In genomic region chr20:57348922-57349642, GRCh38 we compare ENCODE assay signal across 9 cellular contexts. TPM values are rescaled to one million over a fixed set of nuclear protein-coding genes. Genes with fewer than 3 reads are reported as not detected.
DNase-seq lines count a peak whose midpoint lies in the region; ATAC-seq, FAIRE-seq and TF ChIP-seq lines count a peak whose summit lies in the region.
"Not testable (repeated sequence)": the region's sequence is repeated elsewhere in the genome, so short reads cannot be mapped to it uniquely, and the experiment has no call there.
"Had no signal": no experiment of that assay in that cellular context is flagged by ENCODE, and none has a peak within 500 bp of the region (broad histone marks: within the 10 kb centered on the region; RNA-seq: fewer than 3 reads in every experiment).

No MANE protein-coding gene starts in this region.

- not testable (repeated sequence) for H3K9ac ChIP-seq in K562 (ENCODE audit: insufficient read depth in 1 of 2, low read depth in 2 of 2, low read length in 2 of 2)

- not testable (repeated sequence) for TF ChIP-seq CTCF in HEK293 (tag by site-specific recombination; IDR thresholded peaks at IDR 0.05); K562 (IDR thresholded peaks at IDR 0.05 in 2 of 3, conservative IDR thresholded peaks at IDR 0.05 in 1 of 3; ENCODE audit: insufficient read depth in 2 of 3, low read depth in 1 of 3, low read length in 3 of 3); nephron (IDR thresholded peaks at IDR 0.05; ENCODE audit: unreplicated experiment in 3 of 3)

- not testable (repeated sequence) for H3K9me1 ChIP-seq in K562 (ENCODE audit: control insufficient read depth, insufficient read depth, low read length)

- not testable (repeated sequence) for H2AFZ ChIP-seq in K562 (ENCODE audit: low read depth, low read length)

- H3K27me3 ChIP-seq in CD4-positive, alpha-beta memory T cell (ENCODE audit: insufficient read depth, low read length); K562 (ENCODE audit: control insufficient read depth in 2 of 2, insufficient read depth in 2 of 2, low read length in 2 of 2): not testable (repeated sequence)

- WGBS in K562 (ENCODE audit: insufficient coverage, low coverage, missing lambda C conversion rate), result 62% methylated on average over 25 of the region's 25 CpGs

- in situ Hi-C loops in K562 (cut with MboI), result not testable (repeated sequence)

- peak overlapping the region in 6 of 8 donors; percentile 27 to 81 (median 57) for H3K4me3 Mint-ChIP-seq in CD4-positive, alpha-beta memory T cell
- peak overlapping the region; percentile 61 for H3K4me3 Mint-ChIP-seq in T-helper 1 cell treated with Interleukin-12 subunit alpha and Interleukin-12 subunit beta and Interleukin-4 antibody, amounts not matched to agents 30 μg/mL and 1 μg/mL, for 36 hours
- peak overlapping the region; percentile 59 for H3K4me3 Mint-ChIP-seq in activated CD4-positive, alpha-beta T cell treated with anti-CD3 and anti-CD28 coated beads, Interleukin-2, amount 10 ng/mL, durations not matched to agents 7 days and 5 days
- H3K4me3 Mint-ChIP-seq in activated T-helper 1 cell treated with anti-CD3 and anti-CD28 coated beads, Interleukin-12 subunit alpha, Interleukin-12 subunit beta, Interleukin-2, Interleukin-4 antibody, amounts not matched to agents 30 ng/mL and 10 ng/mL and 1 ng/mL, durations not matched to agents 14 hours and 24 hours and 36 hours, result peak overlapping the region; percentile 63
- peak overlapping the region; percentile 66 to 81 (median 72) for H3K4me3 Mint-ChIP-seq in nephron
- H3K4me3 Mint-ChIP-seq in stimulated activated effector memory CD8-positive, alpha-beta T cell treated with anti-CD3 and anti-CD28 coated beads, Interleukin-12 subunit alpha, Interleukin-12 subunit beta, amount 100 ng/mL, for 72 hours, result peak overlapping the region; percentile 20

- H3K27me3 Mint-ChIP-seq in CD4-positive, alpha-beta memory T cell; nephron (ENCODE audit: low read depth): not testable (repeated sequence)
- peaks cover 12% of the 10 kb centered on the region for H3K27me3 Mint-ChIP-seq in T-helper 1 cell treated with Interleukin-12 subunit alpha and Interleukin-12 subunit beta and Interleukin-4 antibody, amounts not matched to agents 30 μg/mL and 1 μg/mL, for 36 hours (ENCODE audit: low read depth)
- peaks cover 12% of the 10 kb centered on the region for H3K27me3 Mint-ChIP-seq in activated CD4-positive, alpha-beta T cell treated with anti-CD3 and anti-CD28 coated beads, Interleukin-2, amount 10 ng/mL, durations not matched to agents 7 days and 5 days
- peaks cover 10% of the 10 kb centered on the region for H3K27me3 Mint-ChIP-seq in activated T-helper 1 cell treated with anti-CD3 and anti-CD28 coated beads, Interleukin-12 subunit alpha, Interleukin-12 subunit beta, Interleukin-2, Interleukin-4 antibody, amounts not matched to agents 30 ng/mL and 10 ng/mL and 1 ng/mL, durations not matched to agents 14 hours and 24 hours and 36 hours (ENCODE audit: insufficient read depth)

- H4K20me1 ChIP-seq in K562 (replicated peaks; ENCODE audit: control insufficient read depth, insufficient read depth, low read length), result not testable (repeated sequence)

- not testable (repeated sequence) for BruUV-seq in K562 (replicated peaks; lab: Mats Ljungman, UMichigan)

- CTCF ChIA-PET in CD4-positive, alpha-beta memory T cell (lab: Charles Lee; ENCODE audit: partially characterized antibody), result interaction anchor here (0.6 to 3.2 kb wide), 8 partner anchors 9 to 798 kb away, joined by 3 to 19 read pairs (median 4); no protein-coding TSS in a partner anchor
- CTCF ChIA-PET in HEK293 (lab: Yijun Ruan, JAX), result interaction anchor here (0.6 to 11.9 kb wide), 8 partner anchors 9 to 263 kb away, joined by 3 to 165 read pairs (median 6); no protein-coding TSS in a partner anchor
- CTCF ChIA-PET in activated CD4-positive, alpha-beta T cell treated with anti-CD3 and anti-CD28 coated beads, Interleukin-2, amount 10 ng/mL, durations not matched to agents 7 days and 5 days (lab: Charles Lee), result interaction anchor here (0.6 to 1.4 kb wide), 4 partner anchors 9 to 1145 kb away, joined by 3 to 5 read pairs (median 4); no protein-coding TSS in a partner anchor
- CTCF ChIA-PET in K562 (lab: Yijun Ruan, JAX; ENCODE audit: low intra/inter-chr PET ratio), result not testable (repeated sequence)

- POLR2A ChIA-PET in CD4-positive, alpha-beta memory T cell (lab: Charles Lee; ENCODE audit: partially characterized antibody), result interaction anchor here (1.0 to 1.2 kb wide), 2 partner anchors 43 to 50 kb away, joined by 3 to 4 read pairs; no protein-coding TSS in a partner anchor
- POLR2A ChIA-PET in HEK293 (lab: Yijun Ruan, JAX); activated CD4-positive, alpha-beta T cell treated with anti-CD3 and anti-CD28 coated beads, Interleukin-2, amount 10 ng/mL, durations not matched to agents 7 days and 5 days (lab: Charles Lee): not testable (repeated sequence)
- POLR2A ChIA-PET in K562 (lab: Yijun Ruan, JAX), result interaction anchor here (0.5 to 0.8 kb wide), 4 partner anchors 13 to 956 kb away, joined by 3 to 4 read pairs (median 3); no protein-coding TSS in a partner anchor

- TF ChIP-seq POLR2A in K562 (conservative IDR thresholded peaks at IDR 0.05), result peak; percentile 55; the same call in 1 of the 2 replicates

- H3K36me3 ChIP-seq in CD4-positive, alpha-beta memory T cell (ENCODE audit: insufficient read depth, low read length); HEK293 (ENCODE audit: control insufficient read depth in 2 of 2, insufficient read depth in 1 of 2, low read length in 2 of 2): not testable (repeated sequence)
- H3K36me3 ChIP-seq in K562 (ENCODE audit: control insufficient read depth, insufficient read depth, low read length), result peaks cover 24% of the 10 kb centered on the region

- not testable (repeated sequence) for DNase-seq in CD4-positive, alpha-beta memory T cell; activated T-helper 1 cell treated with anti-CD3 and anti-CD28 coated beads, Interleukin-12 subunit alpha, Interleukin-12 subunit beta, Interleukin-2, Interleukin-4 antibody, amounts not matched to agents 30 ng/mL and 10 ng/mL and 1 ng/mL, durations not matched to agents 14 hours and 24 hours and 36 hours (ENCODE audit: low spot score)
- DNase-seq in activated CD4-positive, alpha-beta T cell treated with anti-CD3 and anti-CD28 coated beads, Interleukin-2, amount 10 ng/mL, durations not matched to agents 7 days and 5 days, result peak; percentile 13
- DNase-seq in K562 (ENCODE audit: extremely low read depth in 1 of 4, low spot score in 3 of 4), result peak in 1 of 4 experiments; percentile 11
- peak in 1 of 2 donors; percentile 46 for DNase-seq in stimulated activated effector memory CD8-positive, alpha-beta T cell treated with anti-CD3 and anti-CD28 coated beads, Interleukin-12 subunit alpha, Interleukin-12 subunit beta, amount 100 ng/mL, for 72 hours (ENCODE audit: low spot score in 2 of 2)

- ATAC-seq in K562; stimulated activated effector memory CD8-positive, alpha-beta T cell treated with anti-CD3 and anti-CD28 coated beads, Interleukin-12 subunit alpha, Interleukin-12 subunit beta, amount 100 ng/mL, for 72 hours: not testable (repeated sequence)

- H3K4me3 ChIP-seq in CD4-positive, alpha-beta memory T cell (ENCODE audit: low read length in 2 of 2); HEK293 (ENCODE audit: low read depth, low read length); K562: not testable (repeated sequence)

- not testable (repeated sequence) for TF ChIP-seq EP300 in K562 (IDR thresholded peaks at IDR 0.05; ENCODE audit: low read length)

- not testable (repeated sequence) for H3K4me2 ChIP-seq in K562 (ENCODE audit: insufficient read depth, low read length)

- TF ChIP-seq RAD21 in K562 (CRISPR knock-in tag; conservative IDR thresholded peaks at IDR 0.05 in 1 of 2, IDR thresholded peaks at IDR 0.05 in 1 of 2), result not testable (repeated sequence)

- intact Hi-C loops in CD4-positive, alpha-beta memory T cell (cut with micrococcal nuclease); activated T-helper 1 cell treated with anti-CD3 and anti-CD28 coated beads, Interleukin-12 subunit alpha, Interleukin-12 subunit beta, Interleukin-2, Interleukin-4 antibody, amounts not matched to agents 30 ng/mL and 10 ng/mL and 1 ng/mL, durations not matched to agents 14 hours and 24 hours and 36 hours (cut with micrococcal nuclease): not testable (repeated sequence)
- intact Hi-C loops in K562 (cut with micrococcal nuclease), result loop anchor here (10.0 kb wide), 1 partner anchor 794 kb away; no protein-coding TSS in a partner anchor

- peak overlapping the region in 5 of 7 donors; percentile 30 to 87 (median 70) for H3K27ac Mint-ChIP-seq in CD4-positive, alpha-beta memory T cell
- H3K27ac Mint-ChIP-seq in T-helper 1 cell treated with Interleukin-12 subunit alpha and Interleukin-12 subunit beta and Interleukin-4 antibody, amounts not matched to agents 30 μg/mL and 1 μg/mL, for 36 hours, result peak overlapping the region; percentile 61
- peak overlapping the region; percentile 76 for H3K27ac Mint-ChIP-seq in activated CD4-positive, alpha-beta T cell treated with anti-CD3 and anti-CD28 coated beads, Interleukin-2, amount 10 ng/mL, durations not matched to agents 7 days and 5 days
- H3K27ac Mint-ChIP-seq in activated T-helper 1 cell treated with anti-CD3 and anti-CD28 coated beads, Interleukin-12 subunit alpha, Interleukin-12 subunit beta, Interleukin-2, Interleukin-4 antibody, amounts not matched to agents 30 ng/mL and 10 ng/mL and 1 ng/mL, durations not matched to agents 14 hours and 24 hours and 36 hours, result peak overlapping the region; percentile 67
- H3K27ac Mint-ChIP-seq in nephron, result peak overlapping the region in 2 of 3 experiments; percentile 40 to 59
- not testable (repeated sequence) for H3K27ac Mint-ChIP-seq in stimulated activated effector memory CD8-positive, alpha-beta T cell treated with anti-CD3 and anti-CD28 coated beads, Interleukin-12 subunit alpha, Interleukin-12 subunit beta, amount 100 ng/mL, for 72 hours

- H3K9me3 ChIP-seq in CD4-positive, alpha-beta memory T cell (ENCODE audit: control insufficient read depth in 1 of 2, low read length in 2 of 2); HEK293 (ENCODE audit: control insufficient read depth, insufficient read depth, low read depth, low read length); K562 (replicated peaks; ENCODE audit: control insufficient read depth, insufficient read depth, low read depth, low read length): not testable (repeated sequence)

- H3K79me2 ChIP-seq in K562 (ENCODE audit: control insufficient read depth, insufficient read depth, low read length), result peaks cover 32% of the 10 kb centered on the region

- not testable (repeated sequence) for H3K27ac ChIP-seq in CD4-positive, alpha-beta memory T cell (ENCODE audit: low read depth, low read length); HEK293 (ENCODE audit: extremely low read depth, low read depth, low read length); K562 (ENCODE audit: extremely low read depth, low read depth, low read length)

- not testable (repeated sequence) for FAIRE-seq in K562 (lab: Jason Lieb, UNC)

- H3K36me3 Mint-ChIP-seq in CD4-positive, alpha-beta memory T cell, result peaks cover 12 to 20% of the 10 kb centered on the region in 2 donors
- peaks cover 11% of the 10 kb centered on the region for H3K36me3 Mint-ChIP-seq in T-helper 1 cell treated with Interleukin-12 subunit alpha and Interleukin-12 subunit beta and Interleukin-4 antibody, amounts not matched to agents 30 μg/mL and 1 μg/mL, for 36 hours (ENCODE audit: low read depth)
- H3K36me3 Mint-ChIP-seq in activated CD4-positive, alpha-beta T cell treated with anti-CD3 and anti-CD28 coated beads, Interleukin-2, amount 10 ng/mL, durations not matched to agents 7 days and 5 days (ENCODE audit: low read depth), result peaks cover 12% of the 10 kb centered on the region
- H3K36me3 Mint-ChIP-seq in activated T-helper 1 cell treated with anti-CD3 and anti-CD28 coated beads, Interleukin-12 subunit alpha, Interleukin-12 subunit beta, Interleukin-2, Interleukin-4 antibody, amounts not matched to agents 30 ng/mL and 10 ng/mL and 1 ng/mL, durations not matched to agents 14 hours and 24 hours and 36 hours (ENCODE audit: low read depth), result peaks cover 20% of the 10 kb centered on the region
- H3K36me3 Mint-ChIP-seq in nephron (ENCODE audit: low read depth), result not testable (repeated sequence)
- H3K36me3 Mint-ChIP-seq in stimulated activated effector memory CD8-positive, alpha-beta T cell treated with anti-CD3 and anti-CD28 coated beads, Interleukin-12 subunit alpha, Interleukin-12 subunit beta, amount 100 ng/mL, for 72 hours, result peaks cover 16% of the 10 kb centered on the region

- H3K4me1 ChIP-seq in CD4-positive, alpha-beta memory T cell (ENCODE audit: insufficient read depth, low read length), result peaks cover 23% of the 10 kb centered on the region
- not testable (repeated sequence) for H3K4me1 ChIP-seq in HEK293 (ENCODE audit: control insufficient read depth, insufficient read depth, low read length); K562 (replicated peaks in 1 of 2; ENCODE audit: control insufficient read depth in 2 of 2, insufficient read depth in 2 of 2, low read length in 2 of 2)

- peaks cover 11 to 33% (median 23%) of the 10 kb centered on the region in 4 donors for H3K4me1 Mint-ChIP-seq in CD4-positive, alpha-beta memory T cell
- H3K4me1 Mint-ChIP-seq in T-helper 1 cell treated with Interleukin-12 subunit alpha and Interleukin-12 subunit beta and Interleukin-4 antibody, amounts not matched to agents 30 μg/mL and 1 μg/mL, for 36 hours (ENCODE audit: low read depth), result peaks cover 21% of the 10 kb centered on the region
- peaks cover 29% of the 10 kb centered on the region for H3K4me1 Mint-ChIP-seq in activated CD4-positive, alpha-beta T cell treated with anti-CD3 and anti-CD28 coated beads, Interleukin-2, amount 10 ng/mL, durations not matched to agents 7 days and 5 days
- peaks cover 32% of the 10 kb centered on the region for H3K4me1 Mint-ChIP-seq in activated T-helper 1 cell treated with anti-CD3 and anti-CD28 coated beads, Interleukin-12 subunit alpha, Interleukin-12 subunit beta, Interleukin-2, Interleukin-4 antibody, amounts not matched to agents 30 ng/mL and 10 ng/mL and 1 ng/mL, durations not matched to agents 14 hours and 24 hours and 36 hours (ENCODE audit: low read depth)
- peaks cover 14% of the 10 kb centered on the region for H3K4me1 Mint-ChIP-seq in nephron
- H3K4me1 Mint-ChIP-seq in stimulated activated effector memory CD8-positive, alpha-beta T cell treated with anti-CD3 and anti-CD28 coated beads, Interleukin-12 subunit alpha, Interleukin-12 subunit beta, amount 100 ng/mL, for 72 hours, result peaks cover 10% of the 10 kb centered on the region

- H3K9me3 Mint-ChIP-seq in CD4-positive, alpha-beta memory T cell; T-helper 1 cell treated with Interleukin-12 subunit alpha and Interleukin-12 subunit beta and Interleukin-4 antibody, amounts not matched to agents 30 μg/mL and 1 μg/mL, for 36 hours; activated CD4-positive, alpha-beta T cell treated with anti-CD3 and anti-CD28 coated beads, Interleukin-2, amount 10 ng/mL, durations not matched to agents 7 days and 5 days; activated T-helper 1 cell treated with anti-CD3 and anti-CD28 coated beads, Interleukin-12 subunit alpha, Interleukin-12 subunit beta, Interleukin-2, Interleukin-4 antibody, amounts not matched to agents 30 ng/mL and 10 ng/mL and 1 ng/mL, durations not matched to agents 14 hours and 24 hours and 36 hours; nephron; stimulated activated effector memory CD8-positive, alpha-beta T cell treated with anti-CD3 and anti-CD28 coated beads, Interleukin-12 subunit alpha, Interleukin-12 subunit beta, amount 100 ng/mL, for 72 hours: not testable (repeated sequence)

RNA-seq across cellular contexts. Expression of gene RAE1, which starts 2.0 kb away (rescaled TPM):
- 10 to 100 TPM; 30.9 to 33.8 TPM for total RNA-seq in CD4-positive, alpha-beta memory T cell
- polyA plus RNA-seq in CD4-positive, alpha-beta memory T cell, result 10 to 100 TPM; 31.7 to 43.9 TPM
- 10 to 100 TPM; 37.5 to 37.9 TPM for total RNA-seq in activated CD4-positive, alpha-beta T cell treated with anti-CD3 and anti-CD28 coated beads, Interleukin-2, amount 10 ng/mL, durations not matched to agents 7 days and 5 days
- 54.4 and 59.2 TPM in 2 replicates for total RNA-seq in activated T-helper 1 cell treated with anti-CD3 and anti-CD28 coated beads, Interleukin-12 subunit alpha, Interleukin-12 subunit beta, Interleukin-2, Interleukin-4 antibody, amounts not matched to agents 30 ng/mL and 10 ng/mL and 1 ng/mL, durations not matched to agents 14 hours and 24 hours and 36 hours
- total RNA-seq in K562 (2011; cell fraction: chromatin; rRNA removed; ENCODE audit: low replicate concordance), result 95.3 and 106 TPM in 2 replicates
- total RNA-seq in K562 (2011; cell fraction: nucleolus; rRNA removed), result 55.4 and 62.8 TPM in 2 replicates
- total RNA-seq in K562 (2011; cell fraction: nucleoplasm; rRNA removed), result 67.5 and 71.1 TPM in 2 replicates
- total RNA-seq in K562 (2014; rRNA removed) (40.8 and 60.8 TPM in 2 replicates), K562 (2014; rRNA removed; fragmentation: Illumina TruSeq; extraction: Trizol) (77.7 and 81.1 TPM in 2 replicates), K562 (2015; rRNA removed; fragmentation: Illumina TruSeq; extraction: Trizol) (82.6 and 84.9 TPM in 2 replicates), K562 (2021) (68.7 and 70.5 TPM in 2 replicates)
- polyA plus RNA-seq in K562 (2011; rRNA removed) (49.8 and 52.2 TPM in 2 replicates), K562 (2014; fragmentation: Illumina TruSeq; extraction: Trizol) (100 and 104 TPM in 2 replicates), K562 (2014; fragmentation: Nextera tagmentation; extraction: Ambion mirVana) (100 to 1,000 TPM; 223 to 248 TPM), K562 (2014; rRNA removed) (33.7 and 62.4 TPM in 2 replicates)
- polyA plus RNA-seq in K562 (2011; cell fraction: cytosol; rRNA removed), result 54.7 and 109 TPM in 2 replicates
- polyA plus RNA-seq in K562 (2011; cell fraction: nucleus; rRNA removed), result 88.3 and 89.8 TPM in 2 replicates
- polyA plus RNA-seq in K562 (2012), result 45.2 and 61.8 TPM in 2 replicates
- polyA minus RNA-seq in K562 (2011; rRNA and poly(A)+ RNA removed), result 80.5 and 110 TPM in 2 replicates
- polyA minus RNA-seq in K562 (2011; cell fraction: cytosol; rRNA and poly(A)+ RNA removed), result 36.4 and 45.3 TPM in 2 replicates
- polyA minus RNA-seq in K562 (2011; cell fraction: nucleus; rRNA and poly(A)+ RNA removed), result 55.3 and 89.0 TPM in 2 replicates

RNA-seq across cellular contexts. Expression of gene SPO11, which starts 19.5 kb away (rescaled TPM):
- total RNA-seq in CD4-positive, alpha-beta memory T cell, result not detected
- not detected for polyA plus RNA-seq in CD4-positive, alpha-beta memory T cell
- not detected for total RNA-seq in activated CD4-positive, alpha-beta T cell treated with anti-CD3 and anti-CD28 coated beads, Interleukin-2, amount 10 ng/mL, durations not matched to agents 7 days and 5 days
- total RNA-seq in activated T-helper 1 cell treated with anti-CD3 and anti-CD28 coated beads, Interleukin-12 subunit alpha, Interleukin-12 subunit beta, Interleukin-2, Interleukin-4 antibody, amounts not matched to agents 30 ng/mL and 10 ng/mL and 1 ng/mL, durations not matched to agents 14 hours and 24 hours and 36 hours, result not detected in 2 replicates
- not detected in 2 replicates for total RNA-seq in K562 (2011; cell fraction: chromatin; rRNA removed; ENCODE audit: low replicate concordance)
- not detected in 2 replicates for total RNA-seq in K562 (2011; cell fraction: nucleolus; rRNA removed)
- not detected in 2 replicates for total RNA-seq in K562 (2011; cell fraction: nucleoplasm; rRNA removed)
- total RNA-seq in K562 (2014; rRNA removed) (not detected in 2 replicates), K562 (2014; rRNA removed; fragmentation: Illumina TruSeq; extraction: Trizol) (not detected in 2 replicates), K562 (2015; rRNA removed; fragmentation: Illumina TruSeq; extraction: Trizol) (not detected in 2 replicates), K562 (2021) (not detected in 2 replicates)
- polyA plus RNA-seq in K562 (2011; rRNA removed) (not detected in 2 replicates), K562 (2014; fragmentation: Illumina TruSeq; extraction: Trizol) (not detected in 2 replicates), K562 (2014; fragmentation: Nextera tagmentation; extraction: Ambion mirVana) (not detected), K562 (2014; rRNA removed) (not detected in 2 replicates)
- polyA plus RNA-seq in K562 (2011; cell fraction: cytosol; rRNA removed), result not detected in 2 replicates
- not detected in 2 replicates for polyA plus RNA-seq in K562 (2011; cell fraction: nucleus; rRNA removed)
- polyA plus RNA-seq in K562 (2012), result not detected in 2 replicates
- polyA minus RNA-seq in K562 (2011; rRNA and poly(A)+ RNA removed), result not detected in 2 replicates
- not detected in 2 replicates for polyA minus RNA-seq in K562 (2011; cell fraction: cytosol; rRNA and poly(A)+ RNA removed)
- not detected in 2 replicates for polyA minus RNA-seq in K562 (2011; cell fraction: nucleus; rRNA and poly(A)+ RNA removed)
- total RNA-seq: A673 had no signal

RNA-seq across cellular contexts. Expression of gene RBM38, which starts 42.1 kb away (rescaled TPM):
- 10 to 100 TPM; 76.0 to 79.6 TPM for total RNA-seq in CD4-positive, alpha-beta memory T cell
- polyA plus RNA-seq in CD4-positive, alpha-beta memory T cell, result 10 to 100 TPM; 33.1 to 97.8 TPM
- total RNA-seq in activated CD4-positive, alpha-beta T cell treated with anti-CD3 and anti-CD28 coated beads, Interleukin-2, amount 10 ng/mL, durations not matched to agents 7 days and 5 days, result 10 to 100 TPM; 97.3 to 98.8 TPM
- 90.4 and 92.5 TPM in 2 replicates for total RNA-seq in activated T-helper 1 cell treated with anti-CD3 and anti-CD28 coated beads, Interleukin-12 subunit alpha, Interleukin-12 subunit beta, Interleukin-2, Interleukin-4 antibody, amounts not matched to agents 30 ng/mL and 10 ng/mL and 1 ng/mL, durations not matched to agents 14 hours and 24 hours and 36 hours
- 13.6 and 33.0 TPM in 2 replicates for total RNA-seq in K562 (2011; cell fraction: chromatin; rRNA removed; ENCODE audit: low replicate concordance)
- 29.3 and 29.4 TPM in 2 replicates for total RNA-seq in K562 (2011; cell fraction: nucleolus; rRNA removed)
- 21.9 and 24.7 TPM in 2 replicates for total RNA-seq in K562 (2011; cell fraction: nucleoplasm; rRNA removed)
- total RNA-seq in K562 (2014; rRNA removed) (63.6 and 74.0 TPM in 2 replicates), K562 (2014; rRNA removed; fragmentation: Illumina TruSeq; extraction: Trizol) (10.9 and 12.3 TPM in 2 replicates), K562 (2015; rRNA removed; fragmentation: Illumina TruSeq; extraction: Trizol) (33.9 and 36.1 TPM in 2 replicates), K562 (2021) (82.4 and 83.4 TPM in 2 replicates)
- polyA plus RNA-seq in K562 (2011; rRNA removed) (31.9 and 33.2 TPM in 2 replicates), K562 (2014; fragmentation: Illumina TruSeq; extraction: Trizol) (22.5 and 55.0 TPM in 2 replicates), K562 (2014; fragmentation: Nextera tagmentation; extraction: Ambion mirVana) (under 1 TPM; 0.28 to 0.39 TPM), K562 (2014; rRNA removed) (79.6 and 84.1 TPM in 2 replicates)
- polyA plus RNA-seq in K562 (2011; cell fraction: cytosol; rRNA removed), result 44.2 and 145 TPM in 2 replicates
- 29.1 and 66.0 TPM in 2 replicates for polyA plus RNA-seq in K562 (2011; cell fraction: nucleus; rRNA removed)
- 54.8 and 56.8 TPM in 2 replicates for polyA plus RNA-seq in K562 (2012)
- polyA minus RNA-seq in K562 (2011; rRNA and poly(A)+ RNA removed), result 7.0 and 14.2 TPM in 2 replicates
- polyA minus RNA-seq in K562 (2011; cell fraction: cytosol; rRNA and poly(A)+ RNA removed), result 35.7 and 38.9 TPM in 2 replicates
- polyA minus RNA-seq in K562 (2011; cell fraction: nucleus; rRNA and poly(A)+ RNA removed), result 8.0 and 10.9 TPM in 2 replicates

Comparison
In these comparisons a context has a peak if more than half of its experiments do, and no peak if none do; other contexts are left out.
1. H3K4me3 Mint-ChIP-seq: peak in every context shown above with its lines; median percentile 72 in nephron; 63 in activated T-helper 1 cell treated with anti-CD3 and anti-CD28 coated beads, Interleukin-12 subunit alpha, Interleukin-12 subunit beta, Interleukin-2, Interleukin-4 antibody, amounts not matched to agents 30 ng/mL and 10 ng/mL and 1 ng/mL, durations not matched to agents 14 hours and 24 hours and 36 hours; 61 in T-helper 1 cell treated with Interleukin-12 subunit alpha and Interleukin-12 subunit beta and Interleukin-4 antibody, amounts not matched to agents 30 μg/mL and 1 μg/mL, for 36 hours; 59 in activated CD4-positive, alpha-beta T cell treated with anti-CD3 and anti-CD28 coated beads, Interleukin-2, amount 10 ng/mL, durations not matched to agents 7 days and 5 days; 57 in CD4-positive, alpha-beta memory T cell; 20 in stimulated activated effector memory CD8-positive, alpha-beta T cell treated with anti-CD3 and anti-CD28 coated beads, Interleukin-12 subunit alpha, Interleukin-12 subunit beta, amount 100 ng/mL, for 72 hours.